In genomic region chr19:47895165-47895782, GRCh38 we compare ENCODE assay signal across 1 cellular context.
A peak's percentile ranks its signal among the peaks of the same experiment; 100 is the strongest.
TF ChIP-seq lines count a peak whose summit lies in the region.

No MANE protein-coding gene starts in this region.

TF ChIP-seq in HepG2, 621 proteins besides CTCF, POLR2A, EP300 and RAD21 (continued from another document):
- TF ChIP-seq GPBP1L1 (CRISPR knock-in tag; IDR thresholded peaks at IDR 0.05) (no peak), ZNF788 (CRISPR knock-in tag; IDR thresholded peaks at IDR 0.05; ENCODE audit: borderline replicate concordance) (no peak), SNAI1 (CRISPR knock-in tag; IDR thresholded peaks at IDR 0.05; ENCODE audit: borderline replicate concordance) (no peak), ZMYM4 (CRISPR knock-in tag; IDR thresholded peaks at IDR 0.05) (0 out of 2 replicates have a peak, but pooled peaks have one; percentile 22)
